ENCODE assay signal across 22 cellular contexts in the genomic region with DNA sequence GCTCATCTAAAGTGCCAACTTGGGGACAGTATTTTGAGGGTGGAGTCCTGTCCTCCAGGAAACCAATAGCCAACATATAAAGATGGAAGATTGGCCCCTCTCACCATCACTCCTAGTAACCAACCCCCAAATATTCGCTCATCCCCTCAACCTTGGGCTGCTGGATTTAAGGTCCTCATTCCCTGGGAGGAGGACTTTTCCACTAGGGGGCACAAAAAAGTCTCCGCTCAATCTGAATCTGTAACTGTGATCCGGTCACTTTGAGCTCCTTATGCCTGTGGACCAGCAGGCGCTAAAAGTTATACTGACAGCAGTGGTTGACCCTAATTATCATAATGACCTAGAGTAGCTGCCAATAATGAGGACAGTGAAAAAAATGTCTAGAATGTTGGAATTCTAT. TPM values are rescaled to one million over a fixed set of nuclear protein-coding genes. Genes with fewer than 3 reads are reported as not detected.
DNase-seq lines count a peak whose midpoint lies in the region; ATAC-seq, FAIRE-seq and TF ChIP-seq lines count a peak whose summit lies in the region.
"Had no signal": no experiment of that assay in that cellular context is flagged by ENCODE, and none has a peak within 500 bp of the region (broad histone marks: within the 10 kb centered on the region; RNA-seq: fewer than 3 reads in every experiment).

No MANE protein-coding gene starts in this region.

- peak; percentile 67 to 76; a peak in 4 of 6 replicates for ATAC-seq in A549
- ATAC-seq in CD8-positive, alpha-beta T cell: no peak
- ATAC-seq: left lung had no signal

- in situ Hi-C loops in SK-MEL-5 (cut with HindIII; ENCODE audit: low pct_unique_long_range_greater_than_20kb, low sequenced_read_pairs): no loop called here
- in situ Hi-C loops in G401 (cut with HindIII; ENCODE audit: low sequenced_read_pairs): no loop called here

- no peak for FAIRE-seq in A549 (lab: Jason Lieb, UNC)

- H3K36me3 Mint-ChIP-seq in endodermal cell (ENCODE audit: low read depth) (no peaks in the 10 kb centered on the region), endothelial cell (ENCODE audit: low read depth, unreplicated experiment) (no peaks in the 10 kb centered on the region)
- no peaks in the 10 kb centered on the region for H3K36me3 Mint-ChIP-seq in CD8-positive, alpha-beta T cell
- H3K36me3 Mint-ChIP-seq: activated naive CD4-positive, alpha-beta T cell treated with anti-CD3 and anti-CD28 coated beads, Interleukin-2, amount 50 U/mL, for 24 hours; immature natural killer cell; naive B cell had no signal

- H3K4me3 ChIP-seq in A549 (no peak overlapping the region), endodermal cell (ENCODE audit: low read length) (no peak overlapping the region)
- no peak overlapping the region for H3K4me3 ChIP-seq in CD8-positive, alpha-beta T cell (ENCODE audit: low read depth, low read length)
- H3K4me3 ChIP-seq: dorsolateral prefrontal cortex, left lung, testis had no signal

- no peak for TF ChIP-seq POLR2A in A549 (IDR thresholded peaks at IDR 0.05; ENCODE audit: low read length)

- POLR2A ChIA-PET in A549 (lab: Yijun Ruan, JAX): no interaction called here
- POLR2A ChIA-PET in CD8-positive, alpha-beta T cell (lab: Charles Lee): no interaction called here

- H3K9me3 Mint-ChIP-seq in endodermal cell (no peaks in the 10 kb centered on the region), endothelial cell (ENCODE audit: unreplicated experiment) (no peaks in the 10 kb centered on the region)
- H3K9me3 Mint-ChIP-seq in CD8-positive, alpha-beta T cell: no peaks in the 10 kb centered on the region
- H3K9me3 Mint-ChIP-seq: activated naive CD4-positive, alpha-beta T cell treated with anti-CD3 and anti-CD28 coated beads, Interleukin-2, amount 50 U/mL, for 24 hours; central memory CD8-positive, alpha-beta T cell; immature natural killer cell; naive B cell had no signal

- no peak overlapping the region for H3K4me3 Mint-ChIP-seq in endodermal cell
- H3K4me3 Mint-ChIP-seq in endothelial cell (ENCODE audit: unreplicated experiment): no peak overlapping the region
- no peak overlapping the region for H3K4me3 Mint-ChIP-seq in CD8-positive, alpha-beta T cell
- H3K4me3 Mint-ChIP-seq: activated naive CD4-positive, alpha-beta T cell treated with anti-CD3 and anti-CD28 coated beads, Interleukin-2, amount 50 U/mL, for 24 hours; central memory CD8-positive, alpha-beta T cell; immature natural killer cell; naive B cell had no signal

- no peaks in the 10 kb centered on the region for H3K4me1 Mint-ChIP-seq in endodermal cell
- H3K4me1 Mint-ChIP-seq in endothelial cell (ENCODE audit: unreplicated experiment): peaks cover 3% of the 10 kb centered on the region
- no peaks in the 10 kb centered on the region for H3K4me1 Mint-ChIP-seq in CD8-positive, alpha-beta T cell (ENCODE audit: low read depth)
- H3K4me1 Mint-ChIP-seq: activated naive CD4-positive, alpha-beta T cell treated with anti-CD3 and anti-CD28 coated beads, Interleukin-2, amount 50 U/mL, for 24 hours; central memory CD8-positive, alpha-beta T cell; immature natural killer cell; naive B cell had no signal

- no peak overlapping the region for H3K9ac ChIP-seq in endodermal cell (ENCODE audit: extremely low read depth, low read length, poor library complexity, severe bottlenecking)

- TF ChIP-seq CTCF in A549 (IDR thresholded peaks at IDR 0.05): peak; percentile 34
- peak; percentile 70 for TF ChIP-seq CTCF in endodermal cell (conservative IDR thresholded peaks at IDR 0.05)
- no peak for TF ChIP-seq CTCF in endothelial cell (IDR thresholded peaks at IDR 0.05; ENCODE audit: unreplicated experiment)
- TF ChIP-seq CTCF in CD8-positive, alpha-beta T cell (IDR thresholded peaks at IDR 0.05): no peak

- H3K4me2 ChIP-seq in A549: no peak overlapping the region

- TF ChIP-seq RAD21 in A549 (conservative IDR thresholded peaks at IDR 0.05 in 1 of 2, IDR thresholded peaks at IDR 0.05 in 1 of 2): peak in 1 of 2 experiments; percentile 14; a peak in 1 of 5 replicates

- 34% methylated on average over 4 of the region's 4 CpGs for WGBS in A549 (ENCODE audit: missing lambda C conversion rate)
- 83 to 88% methylated on average over 4 of the region's 4 CpGs for WGBS in endodermal cell (ENCODE audit: insufficient coverage in 1 of 2, insufficient read length in 1 of 2), 2 experiments

- H3K27ac Mint-ChIP-seq in endodermal cell: no peak overlapping the region
- no peak overlapping the region for H3K27ac Mint-ChIP-seq in endothelial cell (ENCODE audit: unreplicated experiment)
- no peak overlapping the region for H3K27ac Mint-ChIP-seq in CD8-positive, alpha-beta T cell
- H3K27ac Mint-ChIP-seq: activated naive CD4-positive, alpha-beta T cell treated with anti-CD3 and anti-CD28 coated beads, Interleukin-2, amount 50 U/mL, for 24 hours; immature natural killer cell; naive B cell had no signal

- H3K27me3 Mint-ChIP-seq in endodermal cell (ENCODE audit: insufficient read depth): peaks cover 15% of the 10 kb centered on the region
- H3K27me3 Mint-ChIP-seq in endothelial cell (ENCODE audit: unreplicated experiment): peaks cover 3% of the 10 kb centered on the region
- peaks cover 10% of the 10 kb centered on the region for H3K27me3 Mint-ChIP-seq in CD8-positive, alpha-beta T cell (ENCODE audit: low read depth)
- H3K27me3 Mint-ChIP-seq: activated naive CD4-positive, alpha-beta T cell treated with anti-CD3 and anti-CD28 coated beads, Interleukin-2, amount 50 U/mL, for 24 hours had no signal

- H3K27ac ChIP-seq in A549 (no peak overlapping the region), endodermal cell (ENCODE audit: low read depth, low read length) (no peak overlapping the region)
- H3K27ac ChIP-seq in CD8-positive, alpha-beta T cell (ENCODE audit: low read depth, low read length): no peak overlapping the region
- H3K27ac ChIP-seq: dorsolateral prefrontal cortex, left lung, testis had no signal

- CTCF ChIA-PET in A549 (lab: Yijun Ruan, JAX): interaction anchor here (0.5 to 3.9 kb wide), 12 partner anchors 10 to 294 kb away, joined by 3 to 25 read pairs (median 4); no protein-coding TSS in a partner anchor
- CTCF ChIA-PET in CD8-positive, alpha-beta T cell (lab: Charles Lee): interaction anchor here (1.3 to 2.6 kb wide), 4 partner anchors 8 to 24 kb away, joined by 3 to 12 read pairs (median 6); no protein-coding TSS in a partner anchor

- intact Hi-C loops in CD8-positive, alpha-beta T cell (cut with DNase I, micrococcal nuclease): no loop called here

- H3K4me1 ChIP-seq in A549: no peaks in the 10 kb centered on the region
- H3K4me1 ChIP-seq in endodermal cell (ENCODE audit: control insufficient read depth, insufficient read depth, low read length): no peaks in the 10 kb centered on the region
- H3K4me1 ChIP-seq in CD8-positive, alpha-beta T cell (ENCODE audit: insufficient read depth, low read length): no peaks in the 10 kb centered on the region
- H3K4me1 ChIP-seq: left lung, testis had no signal

- no peak for TF ChIP-seq EP300 in A549 (IDR thresholded peaks at IDR 0.05)

- H3K9me3 ChIP-seq in A549 (no peaks in the 10 kb centered on the region), endodermal cell (ENCODE audit: control insufficient read depth, low read length) (no peaks in the 10 kb centered on the region)
- H3K9me3 ChIP-seq in CD8-positive, alpha-beta T cell (ENCODE audit: low read length): no peaks in the 10 kb centered on the region
- H3K9me3 ChIP-seq: left lung, testis had no signal

- DNase-seq in A549 (ENCODE audit: low read depth in 1 of 2, low spot score in 1 of 2): no peak
- DNase-seq in ELR (ENCODE audit: low read depth): peak; percentile 18
- peak; percentile 46 for DNase-seq in SK-MEL-5 (ENCODE audit: low read depth, low spot score)
- DNase-seq in endodermal cell: no peak
- no peak for DNase-seq in G401 (ENCODE audit: low spot score)
- DNase-seq in endothelial cell (ENCODE audit: low spot score): no peak
- no peak for DNase-seq in CD8-positive, alpha-beta T cell
- DNase-seq in activated CD4-positive, CD25-positive, alpha-beta regulatory T cell (lab: John Stamatoyannopoulos, UW): no peak
- DNase-seq: activated CD4-positive, alpha-beta T cell treated with anti-CD3 and anti-CD28 coated beads, Interleukin-2, amount 50 U/mL, for 1 hour; DMS153; dorsolateral prefrontal cortex; GDM1; immature natural killer cell; KG1; left lung; naive B cell; NCI-H526; stimulated activated CD4-positive, alpha-beta T cell treated with anti-CD3 and anti-CD28 coated beads, Interleukin-4, amount 100 ng/mL, for 1 hour; stimulated activated naive CD4-positive, alpha-beta T cell; testis had no signal

- H3K36me3 ChIP-seq in endodermal cell (ENCODE audit: control insufficient read depth, insufficient read depth, low read length): no peaks in the 10 kb centered on the region
- H3K36me3 ChIP-seq in CD8-positive, alpha-beta T cell (ENCODE audit: insufficient read depth, low read length): no peaks in the 10 kb centered on the region
- H3K36me3 ChIP-seq: left lung had no signal

- peaks cover 14% of the 10 kb centered on the region for H3K27me3 ChIP-seq in endodermal cell (ENCODE audit: control insufficient read depth, insufficient read depth, low read length, poor library complexity, severe bottlenecking)
- H3K27me3 ChIP-seq in CD8-positive, alpha-beta T cell (ENCODE audit: insufficient read depth, low read length): no peaks in the 10 kb centered on the region
- H3K27me3 ChIP-seq: dorsolateral prefrontal cortex, left lung, testis had no signal

TF ChIP-seq in A549, 52 proteins besides CTCF, POLR2A, EP300 and RAD21 (continues in another document):
- TF ChIP-seq SREBF2 (IDR thresholded peaks at IDR 0.05) (no peak), NFE2L2 (conservative IDR thresholded peaks at IDR 0.05; ENCODE audit: low read length) (no peak), ESRRA (IDR thresholded peaks at IDR 0.05; ENCODE audit: borderline replicate concordance, low read length) (no peak), FOSL2 (IDR thresholded peaks at IDR 0.05) (no peak), FOSL2 (CRISPR knock-in tag; IDR thresholded peaks at IDR 0.05) (no peak), CBX2 (IDR thresholded peaks at IDR 0.05; ENCODE audit: borderline replicate concordance, low read depth) (no peak)

RNA-seq across cellular contexts. Expression of gene CLPB, which starts 20.5 kb away (rescaled TPM):
- 31.8 and 33.8 TPM in 2 replicates for polyA plus RNA-seq in A549 (2011; rRNA removed)
- polyA plus RNA-seq in A549 (2012; cell fraction: cytosol; rRNA removed): 25.6 and 26.6 TPM in 2 replicates
- 30.2 and 35.7 TPM in 2 replicates for polyA plus RNA-seq in A549 (2012; cell fraction: nucleus; rRNA removed)
- polyA plus RNA-seq in A549 (2017; fragmentation: RNase III; extraction: RNeasy Plus Mini Kit Qiagen cat#74134 plus additional on column Dnase treatment): 16.3 to 18.6 TPM (median 16.8 TPM) in 3 replicates
- polyA minus RNA-seq in A549 (2011; rRNA and poly(A)+ RNA removed): 93.0 and 95.8 TPM in 2 replicates
- 66.8 and 68.4 TPM in 2 replicates for total RNA-seq in SK-MEL-5 (2014; rRNA removed; shearing (Covaris generic))
- polyA plus RNA-seq in SK-MEL-5 (2015; cell fraction: cytosol; rRNA removed): 37.3 and 40.8 TPM in 2 replicates
- 19.3 and 19.9 TPM in 2 replicates for polyA plus RNA-seq in SK-MEL-5 (2015; cell fraction: nucleus; rRNA removed)
- 10 to 100 TPM; 15.8 to 18.4 TPM for total RNA-seq in endodermal cell
- 14.0 TPM for polyA plus RNA-seq in endodermal cell (2013, experiment 1 of 2)
- 13.0 TPM for polyA plus RNA-seq in endodermal cell (2013, experiment 2 of 2)
- total RNA-seq in G401 (2014; rRNA removed; shearing (Covaris generic)): 35.5 and 56.5 TPM in 2 replicates
- total RNA-seq in endothelial cell (ENCODE audit: unreplicated experiment): 23.2 TPM
- 1 to 10 TPM; 7.4 to 9.6 TPM for total RNA-seq in CD8-positive, alpha-beta T cell

Comparison
In these comparisons a context has a peak if more than half of its experiments do, and no peak if none do; other contexts are left out.
1. DNase-seq: peak in ELR (single experiment) and SK-MEL-5 (single experiment); none in A549 (0 of 2), endodermal cell (single experiment), G401 (single experiment), endothelial cell (single experiment), CD8-positive, alpha-beta T cell (0 of 7) and activated CD4-positive, CD25-positive, alpha-beta regulatory T cell (0 of 4).
2. CTCF ChIP-seq: peak in A549 (single experiment) and endodermal cell (single experiment); none in endothelial cell (single experiment) and CD8-positive, alpha-beta T cell (single experiment).